Comparison of ENCODE assay signal across 15 cellular contexts in genomic region chr20:35020108-35021031, GRCh38.
A peak's percentile ranks its signal among the peaks of the same experiment; 100 is the strongest.
DNase-seq lines count a peak whose midpoint lies in the region; ATAC-seq and TF ChIP-seq lines count a peak whose summit lies in the region.
"Had no signal": no experiment of that assay in that cellular context is flagged by ENCODE, and none has a peak within 500 bp of the region (broad histone marks: within the 10 kb centered on the region; RNA-seq: fewer than 3 reads in every experiment).

No MANE protein-coding gene starts in this region.

- H3K9me3 ChIP-seq in SJCRH30 (replicated peaks) (no peaks in the 10 kb centered on the region), gastroesophageal sphincter (no peaks in the 10 kb centered on the region), trophoblast cell (ENCODE audit: insufficient read depth, low read depth, low read length) (no peaks in the 10 kb centered on the region)
- H3K9me3 ChIP-seq: Caco-2, esophagus muscularis mucosa, tibial artery had no signal

- no peak overlapping the region for H2AFZ ChIP-seq in trophoblast cell (ENCODE audit: insufficient read depth, low read length, poor library complexity)

- H3K27me3 ChIP-seq in H7 (ENCODE audit: control insufficient read depth, insufficient read depth, low read length) = no peaks in the 10 kb centered on the region
- no peaks in the 10 kb centered on the region for H3K27me3 ChIP-seq in SJCRH30
- no peaks in the 10 kb centered on the region for H3K27me3 ChIP-seq in gastroesophageal sphincter
- H3K27me3 ChIP-seq in trophoblast cell (ENCODE audit: insufficient read depth, low read length) = no peaks in the 10 kb centered on the region
- H3K27me3 ChIP-seq: esophagus muscularis mucosa, tibial artery had no signal

- DNase-seq in H7 (peak; percentile 9), SJCRH30 (no peak), trophoblast cell (no peak), SHP77 (lab: John Stamatoyannopoulos, UW) (no peak), amniotic stem cell (lab: John Stamatoyannopoulos, UW) (no peak), NCI-H524 treated with DMSO at 0.1 percent for 48 hours (lab: John Stamatoyannopoulos, UW) (no peak), hepatic stellate cell (ENCODE audit: low spot score) (no peak)
- DNase-seq: central memory CD4-positive, alpha-beta T cell; HCEC 1CT; NCI-H1092 treated with DMSO at 0.1 percent for 48 hours; tibial artery had no signal

- H2AK5ac ChIP-seq in trophoblast cell (ENCODE audit: low read length) = no peak overlapping the region

- H2BK120ac ChIP-seq in trophoblast cell (ENCODE audit: insufficient read depth, low read length, poor library complexity) = no peak overlapping the region

- H3K4me2 ChIP-seq in trophoblast cell (ENCODE audit: low read length) = no peak overlapping the region

- H3K36me3 ChIP-seq in H7 (replicated peaks; ENCODE audit: control insufficient read depth, insufficient read depth, low read length) (peaks cover 32% of the 10 kb centered on the region), SJCRH30 (peaks cover 32% of the 10 kb centered on the region), gastroesophageal sphincter (peaks cover 0 to 97% of the 10 kb centered on the region in 2 donors), trophoblast cell (ENCODE audit: control insufficient read depth in 1 of 2, insufficient read depth in 2 of 2, low read length in 2 of 2) (peaks cover 34 to 50% of the 10 kb centered on the region in 2 experiments)

- no peak for TF ChIP-seq POLR2A in gastroesophageal sphincter (IDR thresholded peaks at IDR 0.05)

- peaks cover 2% of the 10 kb centered on the region for H3K79me1 ChIP-seq in trophoblast cell (ENCODE audit: low read length)

- no peak overlapping the region for H3K4me3 ChIP-seq in H7 (ENCODE audit: insufficient read depth, low read depth, low read length)
- no peak overlapping the region for H3K4me3 ChIP-seq in SJCRH30
- H3K4me3 ChIP-seq in gastroesophageal sphincter = no peak overlapping the region
- H3K4me3 ChIP-seq in trophoblast cell (ENCODE audit: low read depth, low read length) = no peak overlapping the region
- H3K4me3 ChIP-seq: esophagus muscularis mucosa, skin epidermis, tibial artery had no signal

- TF ChIP-seq CTCF in gastroesophageal sphincter (IDR thresholded peaks at IDR 0.05) = no peak

- H4K91ac ChIP-seq in trophoblast cell (ENCODE audit: low read depth, low read length) = no peak overlapping the region

- WGBS in gastroesophageal sphincter (ENCODE audit: low coverage in 1 of 2), 2 donors = 67 to 84% methylated on average over 6 of the region's 10 CpGs
- WGBS in trophoblast cell (ENCODE audit: extremely low coverage, insufficient coverage, insufficient read length) = no CpG with 5 or more reads among the region's 10 CpGs

- TF ChIP-seq EP300 in gastroesophageal sphincter (IDR thresholded peaks at IDR 0.05) = no peak

- peak overlapping the region; percentile 50 for H3K27ac ChIP-seq in SJCRH30
- H3K27ac ChIP-seq in gastroesophageal sphincter = peak overlapping the region in 2 of 4 donors; percentile 18 to 31
- no peak overlapping the region for H3K27ac ChIP-seq in trophoblast cell (ENCODE audit: low read depth, low read length)
- H3K27ac ChIP-seq: tibial artery had no signal

- no peak overlapping the region for H2BK12ac ChIP-seq in trophoblast cell (ENCODE audit: low read length)

- no peak overlapping the region for H4K12ac ChIP-seq in trophoblast cell (ENCODE audit: low read depth, low read length)

- no peak overlapping the region for H3K18ac ChIP-seq in trophoblast cell (ENCODE audit: low read length)

- H3K9ac ChIP-seq in trophoblast cell (ENCODE audit: low read length) = no peak overlapping the region

- H3K14ac ChIP-seq in trophoblast cell (ENCODE audit: low read length) = no peak overlapping the region

- H3K23ac ChIP-seq in trophoblast cell (ENCODE audit: low read length) = peak overlapping the region; percentile 22

- peaks cover 2% of the 10 kb centered on the region for H3K79me2 ChIP-seq in trophoblast cell (ENCODE audit: control insufficient read depth, insufficient read depth, low read length, poor library complexity)

- no peak overlapping the region for H3K4ac ChIP-seq in trophoblast cell (ENCODE audit: low read depth, low read length)

- peak; percentile 26 for ATAC-seq in gastroesophageal sphincter

- H3K4me1 ChIP-seq in SJCRH30 (peaks cover 34% of the 10 kb centered on the region), gastroesophageal sphincter (peaks cover 0 to 57% (median 0%) of the 10 kb centered on the region in 3 donors), trophoblast cell (ENCODE audit: control insufficient read depth in 1 of 2, insufficient read depth in 2 of 2, low read length in 2 of 2) (peaks cover 5% of the 10 kb centered on the region in 2 experiments)
- H3K4me1 ChIP-seq: Caco-2, tibial artery had no signal

- no peak overlapping the region for H2BK5ac ChIP-seq in trophoblast cell (ENCODE audit: low read depth, low read length, poor library complexity)

- no peak overlapping the region for H4K8ac ChIP-seq in trophoblast cell (ENCODE audit: low read depth, low read length)
